Comparison of ENCODE assay signal across 1 cellular context in the genomic region with DNA sequence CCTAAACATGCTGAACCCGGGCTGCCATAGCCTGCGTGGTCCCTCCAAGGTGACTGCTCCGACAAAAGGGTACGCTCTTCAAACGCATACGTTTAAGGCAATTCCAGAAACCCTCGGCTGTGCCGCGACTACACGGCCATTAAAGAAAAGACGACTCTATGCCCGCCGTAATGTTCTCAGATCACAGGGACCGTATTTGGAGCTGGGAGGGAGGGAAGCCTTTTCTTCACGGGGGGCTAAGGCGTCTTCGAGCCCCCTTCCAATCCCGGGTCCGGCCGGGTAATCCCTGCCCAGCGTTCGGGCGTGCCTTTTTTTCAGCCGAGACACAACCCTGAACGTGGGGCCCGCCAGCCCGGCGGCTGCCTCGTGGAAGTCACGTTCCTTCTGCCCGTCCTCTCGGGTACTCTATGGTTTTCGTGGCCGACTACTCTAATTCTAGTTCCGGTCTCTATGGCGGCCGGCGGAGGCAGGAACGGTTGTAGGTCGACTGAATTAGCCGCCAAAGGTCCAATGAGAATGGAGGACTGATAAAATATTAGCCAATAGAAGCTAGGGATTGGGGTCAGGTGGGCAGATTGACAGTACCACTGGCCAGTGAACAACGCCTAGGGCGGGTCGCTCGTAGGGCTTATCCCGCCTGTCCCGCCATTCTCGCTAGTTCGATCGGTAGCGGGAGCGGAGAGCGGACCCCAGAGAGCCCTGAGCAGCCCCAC.
TF ChIP-seq lines count a peak whose summit lies in the region.

Gene YBX1 (plus strand): TSS at position 648 of the 713 bp plus-strand sequence. CDS start 148 bp downstream, outside the sequence.

TF ChIP-seq in A549, 52 proteins besides CTCF, POLR2A, EP300 and RAD21 (continued from another document):
- TF ChIP-seq E2F6 (IDR thresholded peaks at IDR 0.05; ENCODE audit: borderline replicate concordance, low read depth) (0 out of 2 replicates have a peak, but pooled peaks have one; percentile 49), POLR2AphosphoS2 (conservative IDR thresholded peaks at IDR 0.05; ENCODE audit: low read length) (no peak), JUN (IDR thresholded peaks at IDR 0.05) (peak in 1 of 2 experiments; percentile 72; a peak in 3 of 5 replicates), FOSB (CRISPR knock-in tag; IDR thresholded peaks at IDR 0.05) (no peak), KDM5A (IDR thresholded peaks at IDR 0.05) (no peak), ESRRA (IDR thresholded peaks at IDR 0.05; ENCODE audit: borderline replicate concordance, low read length) (no peak), MYC (IDR thresholded peaks at IDR 0.05; ENCODE audit: borderline replicate concordance, low read length) (peak; percentile 85), HOXB5 (CRISPR knock-in tag; IDR thresholded peaks at IDR 0.05) (0 out of 2 replicates have a peak, but pooled peaks have one; percentile 33), NFE2L2 (conservative IDR thresholded peaks at IDR 0.05; ENCODE audit: low read length) (no peak), HES2 (IDR thresholded peaks at IDR 0.05) (no peak), ZNF302 (CRISPR knock-in tag; IDR thresholded peaks at IDR 0.05) (no peak), EHMT2 (IDR thresholded peaks at IDR 0.05; ENCODE audit: low read depth) (no peak), NR3C1 (IDR thresholded peaks at IDR 0.05) (no peak), HDAC2 (IDR thresholded peaks at IDR 0.05) (no peak), MAFK (IDR thresholded peaks at IDR 0.05; ENCODE audit: partially characterized antibody) (no peak), ZFP36 (IDR thresholded peaks at IDR 0.05; ENCODE audit: borderline replicate concordance, partially characterized antibody) (no peak), JUNB (IDR thresholded peaks at IDR 0.05) (no peak), RNF2 (IDR thresholded peaks at IDR 0.05; ENCODE audit: borderline replicate concordance, low read depth) (no peak), RFX5 (IDR thresholded peaks at IDR 0.05) (no peak), SREBF2 (IDR thresholded peaks at IDR 0.05) (no peak), GATA3 (IDR thresholded peaks at IDR 0.05; ENCODE audit: borderline replicate concordance) (no peak), ZSCAN20 (CRISPR knock-in tag; IDR thresholded peaks at IDR 0.05) (no peak), CBX2 (IDR thresholded peaks at IDR 0.05; ENCODE audit: borderline replicate concordance, low read depth) (no peak), RARB (CRISPR knock-in tag; IDR thresholded peaks at IDR 0.05) (no peak), CBX8 (IDR thresholded peaks at IDR 0.05) (no peak), CHD2 (IDR thresholded peaks at IDR 0.05; ENCODE audit: low read length, partially characterized antibody) (no peak), FOXS1 (CRISPR knock-in tag; IDR thresholded peaks at IDR 0.05) (no peak), HOXB13 (CRISPR knock-in tag; IDR thresholded peaks at IDR 0.05; ENCODE audit: low read depth) (no peak), SMC3 (IDR thresholded peaks at IDR 0.05) (no peak), CEBPB (IDR thresholded peaks at IDR 0.05) (no peak), FOSL2 (IDR thresholded peaks at IDR 0.05) (no peak), FOSL2 (CRISPR knock-in tag; IDR thresholded peaks at IDR 0.05) (no peak), RCOR1 (IDR thresholded peaks at IDR 0.05; ENCODE audit: low read depth, low read length) (no peak), NPAS2 (CRISPR knock-in tag; IDR thresholded peaks at IDR 0.05; ENCODE audit: borderline replicate concordance) (no peak; the same call in 1 of the 2 replicates), BHLHE40 (IDR thresholded peaks at IDR 0.05; ENCODE audit: low read depth, low read length) (peak; percentile 50; the same call in 1 of the 2 replicates), HEYL (CRISPR knock-in tag; IDR thresholded peaks at IDR 0.05) (no peak)
- TF ChIP-seq, protein P1, sequence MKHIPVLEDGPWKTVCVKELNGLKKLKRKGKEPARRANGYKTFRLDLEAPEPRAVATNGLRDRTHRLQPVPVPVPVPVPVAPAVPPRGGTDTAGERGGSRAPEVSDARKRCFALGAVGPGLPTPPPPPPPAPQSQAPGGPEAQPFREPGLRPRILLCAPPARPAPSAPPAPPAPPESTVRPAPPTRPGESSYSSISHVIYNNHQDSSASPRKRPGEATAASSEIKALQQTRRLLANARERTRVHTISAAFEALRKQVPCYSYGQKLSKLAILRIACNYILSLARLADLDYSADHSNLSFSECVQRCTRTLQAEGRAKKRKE (CRISPR knock-in tag; IDR thresholded peaks at IDR 0.05; ENCODE audit: low read depth) = no peak
- TF ChIP-seq, protein P2, sequence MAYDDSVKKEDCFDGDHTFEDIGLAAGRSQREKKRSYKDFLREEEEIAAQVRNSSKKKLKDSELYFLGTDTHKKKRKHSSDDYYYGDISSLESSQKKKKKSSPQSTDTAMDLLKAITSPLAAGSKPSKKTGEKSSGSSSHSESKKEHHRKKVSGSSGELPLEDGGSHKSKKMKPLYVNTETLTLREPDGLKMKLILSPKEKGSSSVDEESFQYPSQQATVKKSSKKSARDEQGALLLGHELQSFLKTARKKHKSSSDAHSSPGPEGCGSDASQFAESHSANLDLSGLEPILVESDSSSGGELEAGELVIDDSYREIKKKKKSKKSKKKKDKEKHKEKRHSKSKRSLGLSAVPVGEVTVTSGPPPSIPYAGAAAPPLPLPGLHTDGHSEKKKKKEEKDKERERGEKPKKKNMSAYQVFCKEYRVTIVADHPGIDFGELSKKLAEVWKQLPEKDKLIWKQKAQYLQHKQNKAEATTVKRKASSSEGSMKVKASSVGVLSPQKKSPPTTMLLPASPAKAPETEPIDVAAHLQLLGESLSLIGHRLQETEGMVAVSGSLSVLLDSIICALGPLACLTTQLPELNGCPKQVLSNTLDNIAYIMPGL (CRISPR knock-in tag; IDR thresholded peaks at IDR 0.05; ENCODE audit: borderline replicate concordance) = no peak
- TF ChIP-seq, protein P3, sequence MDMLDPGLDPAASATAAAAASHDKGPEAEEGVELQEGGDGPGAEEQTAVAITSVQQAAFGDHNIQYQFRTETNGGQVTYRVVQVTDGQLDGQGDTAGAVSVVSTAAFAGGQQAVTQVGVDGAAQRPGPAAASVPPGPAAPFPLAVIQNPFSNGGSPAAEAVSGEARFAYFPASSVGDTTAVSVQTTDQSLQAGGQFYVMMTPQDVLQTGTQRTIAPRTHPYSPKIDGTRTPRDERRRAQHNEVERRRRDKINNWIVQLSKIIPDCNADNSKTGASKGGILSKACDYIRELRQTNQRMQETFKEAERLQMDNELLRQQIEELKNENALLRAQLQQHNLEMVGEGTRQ (IDR thresholded peaks at IDR 0.05) = peak; percentile 94
- TF ChIP-seq, protein P4, sequence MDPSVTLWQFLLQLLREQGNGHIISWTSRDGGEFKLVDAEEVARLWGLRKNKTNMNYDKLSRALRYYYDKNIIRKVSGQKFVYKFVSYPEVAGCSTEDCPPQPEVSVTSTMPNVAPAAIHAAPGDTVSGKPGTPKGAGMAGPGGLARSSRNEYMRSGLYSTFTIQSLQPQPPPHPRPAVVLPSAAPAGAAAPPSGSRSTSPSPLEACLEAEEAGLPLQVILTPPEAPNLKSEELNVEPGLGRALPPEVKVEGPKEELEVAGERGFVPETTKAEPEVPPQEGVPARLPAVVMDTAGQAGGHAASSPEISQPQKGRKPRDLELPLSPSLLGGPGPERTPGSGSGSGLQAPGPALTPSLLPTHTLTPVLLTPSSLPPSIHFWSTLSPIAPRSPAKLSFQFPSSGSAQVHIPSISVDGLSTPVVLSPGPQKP (IDR thresholded peaks at IDR 0.05; ENCODE audit: low read depth, low read length) = no peak
- TF ChIP-seq, protein P5, sequence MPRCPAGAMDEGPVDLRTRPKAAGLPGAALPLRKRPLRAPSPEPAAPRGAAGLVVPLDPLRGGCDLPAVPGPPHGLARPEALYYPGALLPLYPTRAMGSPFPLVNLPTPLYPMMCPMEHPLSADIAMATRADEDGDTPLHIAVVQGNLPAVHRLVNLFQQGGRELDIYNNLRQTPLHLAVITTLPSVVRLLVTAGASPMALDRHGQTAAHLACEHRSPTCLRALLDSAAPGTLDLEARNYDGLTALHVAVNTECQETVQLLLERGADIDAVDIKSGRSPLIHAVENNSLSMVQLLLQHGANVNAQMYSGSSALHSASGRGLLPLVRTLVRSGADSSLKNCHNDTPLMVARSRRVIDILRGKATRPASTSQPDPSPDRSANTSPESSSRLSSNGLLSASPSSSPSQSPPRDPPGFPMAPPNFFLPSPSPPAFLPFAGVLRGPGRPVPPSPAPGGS (IDR thresholded peaks at IDR 0.05) = peak; percentile 71; the same call in 2 of the 3 replicates
- TF ChIP-seq, protein P6, sequence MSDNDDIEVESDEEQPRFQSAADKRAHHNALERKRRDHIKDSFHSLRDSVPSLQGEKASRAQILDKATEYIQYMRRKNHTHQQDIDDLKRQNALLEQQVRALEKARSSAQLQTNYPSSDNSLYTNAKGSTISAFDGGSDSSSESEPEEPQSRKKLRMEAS (IDR thresholded peaks at IDR 0.05) = peak; percentile 96
